ENCODE assay signal across 17 cellular contexts in genomic region chr16:48535369-48535787, GRCh38.
DNase-seq lines count a peak whose midpoint lies in the region; ATAC-seq, FAIRE-seq and TF ChIP-seq lines count a peak whose summit lies in the region.
"Had no signal": no experiment of that assay in that cellular context is flagged by ENCODE, and none has a peak within 500 bp of the region (broad histone marks: within the 10 kb centered on the region; RNA-seq: fewer than 3 reads in every experiment).

No MANE protein-coding gene starts in this region.

- H3K9ac ChIP-seq in BLaER1 treated with 17β-estradiol and CSF1 and Interleukin-3, amounts not matched to agents 10 nM and 100 nM: peak overlapping the region; percentile 66 to 79 (median 73); a peak in 21 of 22 replicates
- H3K9ac ChIP-seq in kidney (ENCODE audit: low read length in 2 of 2) (no peak overlapping the region), skeletal muscle tissue (ENCODE audit: low read depth in 1 of 3, low read length in 3 of 3) (peak overlapping the region in 2 of 3 donors; percentile 79 to 83)

- H3K27me3 ChIP-seq in BLaER1 treated with 17β-estradiol and CSF1 and Interleukin-3, amounts not matched to agents 10 nM and 100 nM: no peaks in the 10 kb centered on the region
- H3K27me3 ChIP-seq in SJCRH30 (no peaks in the 10 kb centered on the region), skeletal muscle tissue (ENCODE audit: control insufficient read depth in 3 of 3, insufficient read depth in 3 of 3, low read length in 3 of 3) (no peaks in the 10 kb centered on the region)
- no peaks in the 10 kb centered on the region for H3K27me3 ChIP-seq in CD4-positive, alpha-beta memory T cell (ENCODE audit: insufficient read depth, low read length)
- H3K27me3 ChIP-seq: gastroesophageal sphincter had no signal

- peaks cover 0 to 2% (median 0%) of the 10 kb centered on the region in 8 donors for H3K9me3 Mint-ChIP-seq in CD4-positive, alpha-beta memory T cell
- H3K9me3 Mint-ChIP-seq: immature natural killer cell had no signal

- POLR2A ChIA-PET in CD4-positive, alpha-beta memory T cell (lab: Charles Lee; ENCODE audit: partially characterized antibody): interaction anchor here (2.8 kb wide), 1 partner anchor 88 kb away, joined by 9 read pairs; no protein-coding TSS in a partner anchor

- no peak for FAIRE-seq in kidney (lab: Jason Lieb, UNC)
- FAIRE-seq: urothelium cell line had no signal

- H3K27ac ChIP-seq in BLaER1 treated with 17β-estradiol and CSF1 and Interleukin-3, amounts not matched to agents 10 nM and 100 nM: peak overlapping the region; percentile 68 to 84 (median 79); a peak in 21 of 22 replicates
- H3K27ac ChIP-seq in SJCRH30 (peak overlapping the region; percentile 86), kidney (ENCODE audit: low read depth in 2 of 2, low read length in 2 of 2) (peak overlapping the region in 1 of 2 donors; percentile 22), skeletal muscle tissue (ENCODE audit: low read depth, low read length) (peak overlapping the region; percentile 86)
- H3K27ac ChIP-seq in CD4-positive, alpha-beta memory T cell (ENCODE audit: low read depth, low read length): no peak overlapping the region

- intact Hi-C loops in kidney (cut with DNase I): no loop called here
- intact Hi-C loops in CD4-positive, alpha-beta memory T cell (cut with micrococcal nuclease): no loop called here

- peak overlapping the region in 2 of 7 donors; percentile 37 to 55 for H3K27ac Mint-ChIP-seq in CD4-positive, alpha-beta memory T cell
- H3K27ac Mint-ChIP-seq: progenitor cell of endocrine pancreas had no signal

- peak overlapping the region; percentile 85 to 96 (median 88) for H3K4me2 ChIP-seq in BLaER1 treated with 17β-estradiol and CSF1 and Interleukin-3, amounts not matched to agents 10 nM and 100 nM

- peaks cover 0 to 1% (median 0%) of the 10 kb centered on the region in 11 experiments; a peak in 2 of 22 replicates for H3K9me3 ChIP-seq in BLaER1 treated with 17β-estradiol and CSF1 and Interleukin-3, amounts not matched to agents 10 nM and 100 nM (replicated peaks in 1 of 11)
- no peaks in the 10 kb centered on the region for H3K9me3 ChIP-seq in SJCRH30 (replicated peaks)
- H3K9me3 ChIP-seq in kidney (ENCODE audit: control insufficient read depth in 1 of 2, low read length in 2 of 2): no peaks in the 10 kb centered on the region
- no peaks in the 10 kb centered on the region for H3K9me3 ChIP-seq in skeletal muscle tissue (ENCODE audit: control insufficient read depth in 3 of 3, low read length in 3 of 3)
- no peaks in the 10 kb centered on the region for H3K9me3 ChIP-seq in CD4-positive, alpha-beta memory T cell (ENCODE audit: control insufficient read depth in 1 of 2, low read length in 2 of 2)
- H3K9me3 ChIP-seq: gastroesophageal sphincter had no signal

- no peaks in the 10 kb centered on the region for H3K27me3 Mint-ChIP-seq in CD4-positive, alpha-beta memory T cell
- H3K27me3 Mint-ChIP-seq: progenitor cell of endocrine pancreas had no signal

- H4K20me1 ChIP-seq in BLaER1 treated with 17β-estradiol and CSF1 and Interleukin-3, amounts not matched to agents 10 nM and 100 nM: peaks cover 0 to 51% (median 14%) of the 10 kb centered on the region in 11 experiments; a peak in 14 of 22 replicates

- peaks cover 5 to 29% (median 12%) of the 10 kb centered on the region in 4 donors for H3K4me1 Mint-ChIP-seq in CD4-positive, alpha-beta memory T cell

- DNase-seq in SJCRH30: no peak
- DNase-seq in kidney: peak; percentile 66
- no peak for DNase-seq in CD4-positive, alpha-beta memory T cell
- no peak for DNase-seq in activated CD4-positive, alpha-beta T cell treated with anti-CD3 and anti-CD28 coated beads, Interleukin-2, amount 50 U/mL, for 1 hour
- DNase-seq in anterior cingulate cortex (lab: John Stamatoyannopoulos, UW): no peak
- DNase-seq: activated naive CD4-positive, alpha-beta T cell; central memory CD4-positive, alpha-beta T cell; immature natural killer cell; NCI-H1694 treated with DMSO at 0.1 percent for 48 hours; NCI-H524; OCI-M1 had no signal

- no peak overlapping the region for H3K4me3 Mint-ChIP-seq in CD4-positive, alpha-beta memory T cell
- H3K4me3 Mint-ChIP-seq: immature natural killer cell had no signal

- no peak for TF ChIP-seq CTCF in kidney (IDR thresholded peaks at IDR 0.05; ENCODE audit: borderline replicate concordance, extremely low read depth, insufficient read depth)

- H3K36me3 Mint-ChIP-seq in CD4-positive, alpha-beta memory T cell: peaks cover 0 to 19% of the 10 kb centered on the region in 2 donors

- 0 out of 20 replicates have a peak overlapping the region, but pooled peaks of 1 of the 10 experiments have one; percentile 58 for H3K4me3 ChIP-seq in BLaER1 treated with 17β-estradiol and CSF1 and Interleukin-3, amounts not matched to agents 10 nM and 100 nM
- no peak overlapping the region for H3K4me3 ChIP-seq in SJCRH30
- no peak overlapping the region for H3K4me3 ChIP-seq in kidney (ENCODE audit: low read length in 2 of 2)
- H3K4me3 ChIP-seq in skeletal muscle tissue (ENCODE audit: low read length in 3 of 3): no peak overlapping the region
- no peak overlapping the region for H3K4me3 ChIP-seq in CD4-positive, alpha-beta memory T cell (ENCODE audit: low read length in 2 of 2)
- H3K4me3 ChIP-seq: gastroesophageal sphincter had no signal

- H3K36me3 ChIP-seq in BLaER1 treated with 17β-estradiol and CSF1 and Interleukin-3, amounts not matched to agents 10 nM and 100 nM: peaks cover 0 to 14% (median 2%) of the 10 kb centered on the region in 11 experiments; a peak in 7 of 22 replicates
- H3K36me3 ChIP-seq in SJCRH30 (no peaks in the 10 kb centered on the region), kidney (ENCODE audit: control insufficient read depth in 1 of 2, insufficient read depth in 2 of 2, low read length in 2 of 2) (no peaks in the 10 kb centered on the region), skeletal muscle tissue (ENCODE audit: control insufficient read depth in 3 of 3, insufficient read depth in 3 of 3, low read length in 3 of 3) (peaks cover under 1 to 6% (median 2%) of the 10 kb centered on the region in 3 donors)
- peaks cover 4% of the 10 kb centered on the region for H3K36me3 ChIP-seq in CD4-positive, alpha-beta memory T cell (ENCODE audit: insufficient read depth, low read length)

- H3K4me1 ChIP-seq in BLaER1 treated with 17β-estradiol and CSF1 and Interleukin-3, amounts not matched to agents 10 nM and 100 nM: peaks cover 78 to 89% (median 82%) of the 10 kb centered on the region in 10 experiments
- H3K4me1 ChIP-seq in SJCRH30 (peaks cover 46% of the 10 kb centered on the region), kidney (ENCODE audit: control insufficient read depth in 1 of 2, insufficient read depth in 1 of 2, low read depth in 1 of 2, low read length in 2 of 2) (peaks cover 17 to 29% of the 10 kb centered on the region in 2 donors), skeletal muscle tissue (ENCODE audit: control insufficient read depth in 3 of 3, insufficient read depth in 3 of 3, low read length in 3 of 3) (peaks cover 63 to 70% (median 66%) of the 10 kb centered on the region in 3 donors)
- H3K4me1 ChIP-seq in CD4-positive, alpha-beta memory T cell (ENCODE audit: insufficient read depth, low read length): peaks cover 9% of the 10 kb centered on the region

- no peak for ATAC-seq in GM18907 (IDR thresholded peaks at IDR 0.05; ENCODE audit: unreplicated experiment)
- ATAC-seq: gastroesophageal sphincter had no signal

- CTCF ChIA-PET in CD4-positive, alpha-beta memory T cell (lab: Charles Lee; ENCODE audit: partially characterized antibody): interaction anchor here (1.9 to 2.8 kb wide), 2 partner anchors 88 to 94 kb away, joined by 8 to 20 read pairs; no protein-coding TSS in a partner anchor

Comparison
In these comparisons a context has a peak if more than half of its experiments do, and no peak if none do; other contexts are left out.
1. H3K9ac ChIP-seq: peak in BLaER1 treated with 17β-estradiol and CSF1 and Interleukin-3, amounts not matched to agents 10 nM and 100 nM (11 of 11) and skeletal muscle tissue (2 of 3); none in kidney (0 of 2).